17 cellular contexts compared by ENCODE assay signal in the genomic region with DNA sequence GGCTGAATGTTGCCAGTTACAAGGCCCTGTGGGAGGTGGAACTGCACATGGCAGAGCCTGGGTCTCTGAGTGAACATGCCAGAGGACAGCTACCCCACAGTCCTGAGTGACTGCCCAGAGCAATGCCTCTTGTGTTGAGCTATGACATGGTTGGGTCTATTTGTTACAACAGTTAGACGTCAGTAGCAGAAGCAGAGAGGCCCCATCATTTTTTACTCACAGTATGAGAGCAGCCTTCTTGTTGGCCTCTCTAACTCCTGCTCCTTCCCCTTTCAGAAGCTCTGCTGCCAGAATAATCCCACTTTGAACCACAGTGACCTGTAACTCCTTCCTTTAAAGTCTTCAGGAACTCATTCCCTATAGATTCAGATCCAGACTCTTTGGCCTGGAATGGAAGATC. TPM values are rescaled to one million over a fixed set of nuclear protein-coding genes. Genes with fewer than 3 reads are reported as not detected.
A peak's percentile ranks its signal among the peaks of the same experiment; 100 is the strongest.
DNase-seq lines count a peak whose midpoint lies in the region; ATAC-seq, FAIRE-seq and TF ChIP-seq lines count a peak whose summit lies in the region.
"Had no signal": no experiment of that assay in that cellular context is flagged by ENCODE, and none has a peak within 500 bp of the region (broad histone marks: within the 10 kb centered on the region; RNA-seq: fewer than 3 reads in every experiment).

No MANE protein-coding gene starts in this region.

- intact Hi-C loops in Calu3 (cut with micrococcal nuclease; ENCODE audit: unreplicated experiment): no loop called here
- intact Hi-C loops in endothelial cell of umbilical vein (cut with micrococcal nuclease): loop anchor here (1.0 to 10.0 kb wide), 3 partner anchors 28 to 1221 kb away; no protein-coding TSS in a partner anchor

- H3K4me1 ChIP-seq in ACC112 (ENCODE audit: control insufficient read depth, insufficient read depth, low read length, unreplicated experiment) (peaks cover 43% of the 10 kb centered on the region), SJSA1 (replicated peaks) (peaks cover 45% of the 10 kb centered on the region), endothelial cell of umbilical vein (ENCODE audit: control insufficient read depth, extremely low read depth, insufficient read depth, low read length) (peaks cover 37% of the 10 kb centered on the region)
- H3K4me1 ChIP-seq: right lobe of liver, uterus had no signal

- H3K27me3 Mint-ChIP-seq in Calu3 (ENCODE audit: unreplicated experiment): no peaks in the 10 kb centered on the region
- H3K27me3 Mint-ChIP-seq: stimulated activated naive B cell treated with anti-CD40 and anti-IgM and Interleukin-4, amounts not matched to agents 10 μg/mL and 1 μg/mL and 100 μg/mL, for 72 hours had no signal

- peaks cover 7% of the 10 kb centered on the region for H3K36me3 Mint-ChIP-seq in Calu3 (ENCODE audit: insufficient read depth, unreplicated experiment)
- H3K36me3 Mint-ChIP-seq: CD4-positive, CD25-positive, alpha-beta regulatory T cell had no signal

- no peak for TF ChIP-seq POLR2A in endothelial cell of umbilical vein (IDR thresholded peaks at IDR 0.05; ENCODE audit: low read depth, low read length)

- no peaks in the 10 kb centered on the region for H3K27me3 ChIP-seq in ACC112 (ENCODE audit: insufficient read depth, low read length)
- H3K27me3 ChIP-seq in SJSA1 (replicated peaks): no peaks in the 10 kb centered on the region
- no peaks in the 10 kb centered on the region for H3K27me3 ChIP-seq in endothelial cell of umbilical vein (ENCODE audit: control insufficient read depth in 2 of 2, insufficient read depth in 2 of 2, low read length in 2 of 2)
- H3K27me3 ChIP-seq: right lobe of liver, uterus had no signal

- peak overlapping the region; percentile 48 for H3K9ac ChIP-seq in endothelial cell of umbilical vein (replicated peaks; ENCODE audit: extremely low read depth, insufficient read depth, low read length)

- CTCF ChIA-PET in Calu3 (lab: Charles Lee): interaction anchor here (1.5 kb wide), 1 partner anchor 1081 kb away, joined by 3 read pairs; no protein-coding TSS in a partner anchor
- CTCF ChIA-PET in endothelial cell of umbilical vein (lab: Charles Lee): interaction anchor here (0.7 to 1.5 kb wide), 4 partner anchors 9 to 33 kb away, joined by 3 to 4 read pairs (median 3); a partner anchor contains a TSS

- peaks cover 30% of the 10 kb centered on the region for H3K4me1 Mint-ChIP-seq in Calu3 (ENCODE audit: low read depth, unreplicated experiment)
- H3K4me1 Mint-ChIP-seq: stimulated activated naive B cell treated with anti-CD40 and anti-IgM and Interleukin-4, amounts not matched to agents 10 μg/mL and 1 μg/mL and 100 μg/mL, for 72 hours had no signal

- no peaks in the 10 kb centered on the region for H3K9me1 ChIP-seq in endothelial cell of umbilical vein (replicated peaks; ENCODE audit: control insufficient read depth, extremely low read depth, insufficient read depth, low read length)

- POLR2A ChIA-PET in endothelial cell of umbilical vein (lab: Charles Lee): no interaction called here

- DNase-seq in Calu3 (no peak), SJSA1 (ENCODE audit: low read depth in 1 of 2, low spot score in 2 of 2) (no peak), endothelial cell of umbilical vein (ENCODE audit: low read depth, low spot score) (no peak), 8988T (no peak), DMS79 treated with DMSO at 0.1 percent for 48 hours (lab: John Stamatoyannopoulos, UW) (no peak)
- DNase-seq: activated CD8-positive, alpha-beta memory T cell treated with anti-CD3 and anti-CD28 coated beads for 24 hours; amygdala; cortex of kidney; NCI-H1092; NCI-H2227 treated with DMSO at 0.1 percent for 48 hours; right lobe of liver; stimulated activated naive B cell treated with anti-CD40 and anti-IgM and Interleukin-4, amounts not matched to agents 10 μg/mL and 1 μg/mL and 100 μg/mL, for 72 hours; uterus had no signal

- H3K9me3 Mint-ChIP-seq in Calu3 (ENCODE audit: low read depth, unreplicated experiment): peaks cover 15% of the 10 kb centered on the region

- H3K4me3 ChIP-seq in ACC112 (ENCODE audit: low read depth, low read length) (peak overlapping the region; percentile 46), SJSA1 (no peak overlapping the region), endothelial cell of umbilical vein (replicated peaks in 1 of 3; ENCODE audit: insufficient read depth in 1 of 3, low read depth in 1 of 3, low read length in 3 of 3) (no peak overlapping the region)
- H3K4me3 ChIP-seq: lung, right lobe of liver, uterus had no signal

- H2AFZ ChIP-seq in ACC112 (ENCODE audit: low read length, unreplicated experiment) (peak overlapping the region; percentile 30), endothelial cell of umbilical vein (ENCODE audit: low read depth, low read length) (peak overlapping the region; percentile 12)

- no peaks in the 10 kb centered on the region for H3K79me2 ChIP-seq in ACC112 (ENCODE audit: control insufficient read depth, insufficient read depth, low read length, unreplicated experiment)
- H3K79me2 ChIP-seq in endothelial cell of umbilical vein (ENCODE audit: control insufficient read depth, insufficient read depth, low read length): no peaks in the 10 kb centered on the region

- peak overlapping the region; percentile 34 for H3K4me3 Mint-ChIP-seq in Calu3 (ENCODE audit: low read depth, unreplicated experiment)
- H3K4me3 Mint-ChIP-seq: CD4-positive, CD25-positive, alpha-beta regulatory T cell; stimulated activated naive B cell treated with anti-CD40 and anti-IgM and Interleukin-4, amounts not matched to agents 10 μg/mL and 1 μg/mL and 100 μg/mL, for 72 hours had no signal

- no peaks in the 10 kb centered on the region for H4K20me1 ChIP-seq in endothelial cell of umbilical vein (replicated peaks; ENCODE audit: control insufficient read depth, extremely low read depth, insufficient read depth, low read length)

- peak overlapping the region; percentile 100 for H3K27ac Mint-ChIP-seq in Calu3 (ENCODE audit: unreplicated experiment)
- H3K27ac Mint-ChIP-seq: CD4-positive, CD25-positive, alpha-beta regulatory T cell; stimulated activated naive B cell treated with anti-CD40 and anti-IgM and Interleukin-4, amounts not matched to agents 10 μg/mL and 1 μg/mL and 100 μg/mL, for 72 hours had no signal

- H3K36me3 ChIP-seq in ACC112 (ENCODE audit: insufficient read depth, low read length): 0 out of 2 replicates have a peak, but pooled peaks cover 15% of the 10 kb centered on the region
- H3K36me3 ChIP-seq in SJSA1: no peaks in the 10 kb centered on the region
- no peaks in the 10 kb centered on the region for H3K36me3 ChIP-seq in endothelial cell of umbilical vein (ENCODE audit: control insufficient read depth in 2 of 2, extremely low read depth in 1 of 2, insufficient read depth in 2 of 2, low read length in 2 of 2)
- H3K36me3 ChIP-seq: right lobe of liver, uterus had no signal

- TSS peak; percentile 95 for BruUV-seq in Calu3 (replicated peaks; lab: Mats Ljungman, UMichigan)
- BruUV-seq in endothelial cell of umbilical vein (replicated peaks; lab: Mats Ljungman, UMichigan): TSS peak; percentile 90

- peak overlapping the region; percentile 52 for H3K4me2 ChIP-seq in endothelial cell of umbilical vein (ENCODE audit: insufficient read depth, low read length)

- ATAC-seq in GM18868 (IDR thresholded peaks at IDR 0.05; ENCODE audit: unreplicated experiment): no peak

- FAIRE-seq in endothelial cell of umbilical vein (lab: Jason Lieb, UNC): no peak

- dilution Hi-C loops in endothelial cell of umbilical vein (cut with MboI; ENCODE audit: extremely low pct_ligation_motif_present, low sequenced_read_pairs): no loop called here

- H3K27ac ChIP-seq in ACC112 (ENCODE audit: low read depth, low read length) (peak overlapping the region; percentile 99), SJSA1 (peak overlapping the region; percentile 92), endothelial cell of umbilical vein (ENCODE audit: insufficient read depth, low read depth, low read length) (peak overlapping the region; percentile 92)
- H3K27ac ChIP-seq: right lobe of liver, uterus had no signal

- H3K9me3 ChIP-seq in SJSA1 (replicated peaks) (peaks cover 16% of the 10 kb centered on the region), endothelial cell of umbilical vein (replicated peaks; ENCODE audit: control insufficient read depth, insufficient read depth, low read length) (peaks cover 5% of the 10 kb centered on the region)
- H3K9me3 ChIP-seq: right lobe of liver, uterus had no signal

- TF ChIP-seq CTCF in Calu3 (IDR thresholded peaks at IDR 0.05; ENCODE audit: unreplicated experiment) (no peak), endothelial cell of umbilical vein (IDR thresholded peaks at IDR 0.05; ENCODE audit: extremely low read depth in 1 of 2, insufficient read depth in 1 of 2, low read depth in 1 of 2, low read length in 2 of 2) (no peak)

TF ChIP-seq in endothelial cell of umbilical vein, 7 proteins besides CTCF, POLR2A, EP300 and RAD21:
- TF ChIP-seq, protein P1, sequence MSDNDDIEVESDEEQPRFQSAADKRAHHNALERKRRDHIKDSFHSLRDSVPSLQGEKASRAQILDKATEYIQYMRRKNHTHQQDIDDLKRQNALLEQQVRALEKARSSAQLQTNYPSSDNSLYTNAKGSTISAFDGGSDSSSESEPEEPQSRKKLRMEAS (IDR thresholded peaks at IDR 0.05; ENCODE audit: insufficient read depth, insufficient read length): no peak
- no peak for TF ChIP-seq POLR2AphosphoS5 (IDR thresholded peaks at IDR 0.05; ENCODE audit: insufficient read depth, low read depth, low read length)

RNA-seq across cellular contexts. Expression of a gene that starts 30.8 kb away (rescaled TPM):
- total RNA-seq in Calu3 (2022) (96.3 and 99.1 TPM in 2 replicates), endothelial cell of umbilical vein (245 and 306 TPM in 2 replicates)
- 63.0 and 85.9 TPM in 2 replicates for total RNA-seq in SJSA1 (2014; rRNA removed; shearing (Covaris generic))
- 104 and 122 TPM in 2 replicates for polyA plus RNA-seq in endothelial cell of umbilical vein
- polyA plus RNA-seq in endothelial cell of umbilical vein (2011; cell fraction: cytosol; rRNA removed): 102 and 113 TPM in 2 replicates
- polyA plus RNA-seq in endothelial cell of umbilical vein (2011; cell fraction: nucleus; rRNA removed): 172 and 240 TPM in 2 replicates
- polyA plus RNA-seq in endothelial cell of umbilical vein (2012): 254 and 260 TPM in 2 replicates
- 288 and 312 TPM in 2 replicates for polyA minus RNA-seq in endothelial cell of umbilical vein
- polyA minus RNA-seq in endothelial cell of umbilical vein (2011; cell fraction: cytosol; rRNA and poly(A)+ RNA removed): 21.4 TPM
- polyA minus RNA-seq in endothelial cell of umbilical vein (2011; cell fraction: nucleus; rRNA and poly(A)+ RNA removed): 288 and 311 TPM in 2 replicates
- total RNA-seq: CD4-positive, CD25-positive, alpha-beta regulatory T cell had no signal
